ENCODE assay signal across 20 cellular contexts in genomic region chr22:45832180-45832579, GRCh38.
DNase-seq lines count a peak whose midpoint lies in the region; ATAC-seq and TF ChIP-seq lines count a peak whose summit lies in the region.
"Had no signal": no experiment of that assay in that cellular context is flagged by ENCODE, and none has a peak within 500 bp of the region (broad histone marks: within the 10 kb centered on the region; RNA-seq: fewer than 3 reads in every experiment).

No MANE protein-coding gene starts in this region.

- H2BK120ac ChIP-seq in mesenchymal stem cell (ENCODE audit: low read depth, low read length): no peak overlapping the region

- no peak overlapping the region for H3K4ac ChIP-seq in mesenchymal stem cell (ENCODE audit: low read depth in 1 of 2, low read length in 2 of 2)

- H3K27ac ChIP-seq in mesenchymal stem cell (ENCODE audit: low read length, poor library complexity, severe bottlenecking): no peak overlapping the region
- H3K27ac ChIP-seq: esophagus muscularis mucosa, left ventricle myocardium inferior, right atrium auricular region, SJCRH30, thoracic aorta had no signal

- H3K14ac ChIP-seq in mesenchymal stem cell (ENCODE audit: low read length in 2 of 2): no peak overlapping the region

- H2BK15ac ChIP-seq in mesenchymal stem cell (ENCODE audit: low read depth, poor library complexity, severe bottlenecking): no peak overlapping the region

- TF ChIP-seq POLR2A in NB4 (IDR thresholded peaks at IDR 0.05; ENCODE audit: extremely low read depth, insufficient read length): no peak

- no peak for DNase-seq in AG09319 (ENCODE audit: extremely low read depth, low read depth)
- no peak for DNase-seq in NB4 (ENCODE audit: low read depth)
- no peak for DNase-seq in choroid plexus epithelial cell (ENCODE audit: low read depth)
- no peak for DNase-seq in mesenchymal stem cell
- no peak for DNase-seq in D341Med (ENCODE audit: low spot score)
- DNase-seq in NCI-H2196 treated with DMSO at 0.1 percent for 48 hours (lab: John Stamatoyannopoulos, UW; ENCODE audit: unreplicated experiment): no peak
- DNase-seq: activated CD4-positive, CD25-positive, alpha-beta regulatory T cell; activated naive CD8-positive, alpha-beta T cell treated with anti-CD3 and anti-CD28 coated beads, Interleukin-2, amount 10 ng/mL, durations not matched to agents 7 days and 5 days; left ventricle myocardium inferior; MG63; NCI-H146; OCI-M1; SJCRH30 had no signal

- no peak overlapping the region for H3K23ac ChIP-seq in mesenchymal stem cell (ENCODE audit: low read length in 2 of 2)

- no peak overlapping the region for H4K8ac ChIP-seq in mesenchymal stem cell (ENCODE audit: low read length)

- H3K79me1 ChIP-seq in mesenchymal stem cell (replicated peaks; ENCODE audit: low read length, poor library complexity, severe bottlenecking): peaks cover 32% of the 10 kb centered on the region

- no peak overlapping the region for H2BK12ac ChIP-seq in mesenchymal stem cell (ENCODE audit: low read length in 2 of 2)

- TF ChIP-seq CTCF in AG09319 (IDR thresholded peaks at IDR 0.05; ENCODE audit: low read depth, low read length) (peak; percentile 5), NB4 (IDR thresholded peaks at IDR 0.05; ENCODE audit: low read depth, low read length) (peak; percentile 10), choroid plexus epithelial cell (conservative IDR thresholded peaks at IDR 0.05; ENCODE audit: low read depth, low read length) (peak; percentile 48)

- peaks cover 19 to 20% of the 10 kb centered on the region in 2 experiments for H3K36me3 ChIP-seq in mesenchymal stem cell (ENCODE audit: control insufficient read depth in 1 of 2, insufficient read depth in 2 of 2, low read depth in 1 of 2, low read length in 2 of 2)
- H3K36me3 ChIP-seq: right atrium auricular region, SJCRH30, thoracic aorta had no signal

- no peak overlapping the region for H4K91ac ChIP-seq in mesenchymal stem cell (ENCODE audit: low read length)

- H3K4me3 ChIP-seq in NB4 (ENCODE audit: low read depth, low read length) (no peak overlapping the region), choroid plexus epithelial cell (ENCODE audit: low read depth, low read length) (no peak overlapping the region), mesenchymal stem cell (ENCODE audit: insufficient read depth in 1 of 2, low read depth in 1 of 2, low read length in 2 of 2) (no peak overlapping the region)
- H3K4me3 ChIP-seq: esophagus muscularis mucosa, left ventricle myocardium inferior, MG63, right atrium auricular region, SJCRH30, thoracic aorta had no signal

- H3K4me1 ChIP-seq in mesenchymal stem cell (ENCODE audit: control insufficient read depth, insufficient read depth, low read depth, low read length): peaks cover 6% of the 10 kb centered on the region
- H3K4me1 ChIP-seq: esophagus muscularis mucosa, left ventricle myocardium inferior, right atrium auricular region, SJCRH30 had no signal

- no peak overlapping the region for H2AFZ ChIP-seq in mesenchymal stem cell (ENCODE audit: low read depth, low read length)

- ATAC-seq in HG02884 (IDR thresholded peaks at IDR 0.05; ENCODE audit: unreplicated experiment) (no peak), HG03108 (IDR thresholded peaks at IDR 0.05; ENCODE audit: unreplicated experiment) (no peak)
- ATAC-seq: HepG2; stimulated activated memory B cell treated with anti-CD40 and anti-IgM and Interleukin-4, amounts not matched to agents 10 μg/mL and 1 μg/mL and 100 μg/mL, for 72 hours had no signal

- H2BK5ac ChIP-seq in mesenchymal stem cell (ENCODE audit: low read depth, low read length, poor library complexity, severe bottlenecking): no peak overlapping the region

- H3K27me3 ChIP-seq in mesenchymal stem cell (ENCODE audit: control insufficient read depth in 1 of 2, insufficient read depth in 1 of 2, low read length in 2 of 2): no peaks in the 10 kb centered on the region
- H3K27me3 ChIP-seq: esophagus muscularis mucosa, MG63, right atrium auricular region, SJCRH30 had no signal

- no peak overlapping the region for H3K4me2 ChIP-seq in mesenchymal stem cell (ENCODE audit: low read length, poor library complexity, severe bottlenecking)

- H3K9me3 ChIP-seq in mesenchymal stem cell (ENCODE audit: control insufficient read depth, low read length): no peaks in the 10 kb centered on the region
- H3K9me3 ChIP-seq: esophagus muscularis mucosa, left ventricle myocardium inferior, right atrium auricular region, thoracic aorta had no signal

- peak overlapping the region; percentile 46 for H2AK5ac ChIP-seq in mesenchymal stem cell (ENCODE audit: low read length, severe bottlenecking)

- 74% methylated on average over 2 of the region's 2 CpGs for WGBS in mesenchymal stem cell

- H3K9ac ChIP-seq in mesenchymal stem cell (ENCODE audit: low read length): no peak overlapping the region

- no peak overlapping the region for H3K18ac ChIP-seq in mesenchymal stem cell (ENCODE audit: low read depth in 1 of 2, low read length in 2 of 2)
